In genomic region chr3:160677459-160677901, GRCh38 we compare ENCODE assay signal across 13 cellular contexts. TPM values are rescaled to one million over a fixed set of nuclear protein-coding genes. Genes with fewer than 3 reads are reported as not detected.
DNase-seq lines count a peak whose midpoint lies in the region; ATAC-seq, FAIRE-seq and TF ChIP-seq lines count a peak whose summit lies in the region.
"Had no signal": no experiment of that assay in that cellular context is flagged by ENCODE, and none has a peak within 500 bp of the region (broad histone marks: within the 10 kb centered on the region; RNA-seq: fewer than 3 reads in every experiment).

No MANE protein-coding gene starts in this region.

- no peak overlapping the region for H2AK5ac ChIP-seq in mesenchymal stem cell (ENCODE audit: low read length, severe bottlenecking)

- ATAC-seq in GM19035 (IDR thresholded peaks at IDR 0.05; ENCODE audit: unreplicated experiment) (no peak), left cardiac atrium (no peak)
- ATAC-seq: activated T-cell treated with anti-CD3 and anti-CD28 coated beads, Interleukin-2, amount 50 U/mL, for 72 hours had no signal

- H3K18ac ChIP-seq in mesenchymal stem cell (ENCODE audit: low read depth in 1 of 2, low read length in 2 of 2): no peak overlapping the region

- H3K9me3 ChIP-seq in HUES48 (ENCODE audit: control insufficient read depth, insufficient read depth, low read length) (no peaks in the 10 kb centered on the region), mesenchymal stem cell (ENCODE audit: control insufficient read depth, low read length) (no peaks in the 10 kb centered on the region), stomach (no peaks in the 10 kb centered on the region)
- H3K9me3 ChIP-seq: SK-N-SH had no signal

- H3K23ac ChIP-seq in mesenchymal stem cell (ENCODE audit: low read length in 2 of 2): no peak overlapping the region

- no peak overlapping the region for H2BK15ac ChIP-seq in mesenchymal stem cell (ENCODE audit: low read depth, poor library complexity, severe bottlenecking)

- no peak overlapping the region for H2BK12ac ChIP-seq in mesenchymal stem cell (ENCODE audit: low read length in 2 of 2)

- H3K36me3 ChIP-seq in HUES48 (ENCODE audit: control insufficient read depth, insufficient read depth, low read length) (no peaks in the 10 kb centered on the region), bronchial epithelial cell (ENCODE audit: control insufficient read depth, insufficient read depth, low read length) (no peaks in the 10 kb centered on the region), mesenchymal stem cell (ENCODE audit: control insufficient read depth in 1 of 2, insufficient read depth in 2 of 2, low read depth in 1 of 2, low read length in 2 of 2) (no peaks in the 10 kb centered on the region), stomach (no peaks in the 10 kb centered on the region)

- DNase-seq in bronchial epithelial cell (ENCODE audit: low read depth) (peak; percentile 39), mesenchymal stem cell (peak; percentile 19), stomach (no peak), SHP77 (lab: John Stamatoyannopoulos, UW) (no peak), NCI-H345 (lab: John Stamatoyannopoulos, UW) (no peak), left cardiac atrium (no peak)
- DNase-seq: activated CD4-positive, alpha-beta T cell treated with anti-CD3 and anti-CD28 coated beads for 36 hours; activated T-cell treated with anti-CD3 and anti-CD28 coated beads, Interleukin-2, amount 50 U/mL, for 72 hours; NCI-H510A treated with DMSO at 0.1 percent for 48 hours; SK-N-SH had no signal

- no peak overlapping the region for H2BK5ac ChIP-seq in mesenchymal stem cell (ENCODE audit: low read depth, low read length, poor library complexity, severe bottlenecking)

- 64% methylated on average over 4 of the region's 4 CpGs for WGBS in mesenchymal stem cell
- whole genome bisulfite sequencing in stomach, 5 donors: 18 to 47% (median 36%) methylated on average over 4 of the region's 4 CpGs

- peak overlapping the region; percentile 75 for H3K27ac ChIP-seq in HUES48 (ENCODE audit: low read depth, low read length)
- H3K27ac ChIP-seq in mesenchymal stem cell (ENCODE audit: low read length, poor library complexity, severe bottlenecking): no peak overlapping the region
- H3K27ac ChIP-seq in stomach: peak overlapping the region; percentile 71 to 84 (median 83)

- H3K4me1 ChIP-seq in HUES48 (ENCODE audit: control insufficient read depth, insufficient read depth, low read length): peaks cover 22% of the 10 kb centered on the region
- H3K4me1 ChIP-seq in mesenchymal stem cell (ENCODE audit: control insufficient read depth, insufficient read depth, low read depth, low read length): peaks cover 4% of the 10 kb centered on the region
- peaks cover 0 to 30% (median 6%) of the 10 kb centered on the region in 4 donors for H3K4me1 ChIP-seq in stomach

- intact Hi-C loops in stomach (cut with DNase I; ENCODE audit: low total_unique reads) (no loop called here), left cardiac atrium (cut with DNase I) (no loop called here)

- H4K8ac ChIP-seq in mesenchymal stem cell (ENCODE audit: low read length): no peak overlapping the region

- H3K79me1 ChIP-seq in mesenchymal stem cell (replicated peaks; ENCODE audit: low read length, poor library complexity, severe bottlenecking): no peaks in the 10 kb centered on the region

- no peak overlapping the region for H2BK120ac ChIP-seq in mesenchymal stem cell (ENCODE audit: low read depth, low read length)

- H3K14ac ChIP-seq in mesenchymal stem cell (ENCODE audit: low read length in 2 of 2): no peak overlapping the region

- H3K4me3 ChIP-seq in HUES48 (ENCODE audit: low read depth, low read length) (no peak overlapping the region), bronchial epithelial cell (ENCODE audit: low read depth, low read length) (no peak overlapping the region), mesenchymal stem cell (ENCODE audit: insufficient read depth in 1 of 2, low read depth in 1 of 2, low read length in 2 of 2) (no peak overlapping the region), stomach (peak overlapping the region; percentile 9 to 35 (median 29))

- no peak overlapping the region for H4K91ac ChIP-seq in mesenchymal stem cell (ENCODE audit: low read length)

- TF ChIP-seq CTCF in bronchial epithelial cell (IDR thresholded peaks at IDR 0.05; ENCODE audit: insufficient read depth, low read length, severe bottlenecking): no peak
- TF ChIP-seq CTCF in stomach (IDR thresholded peaks at IDR 0.05): no peak

- no peak overlapping the region for H3K4ac ChIP-seq in mesenchymal stem cell (ENCODE audit: low read depth in 1 of 2, low read length in 2 of 2)

- H3K9ac ChIP-seq in HUES48 (ENCODE audit: low read depth, low read length) (no peak overlapping the region; the same call in 1 of the 2 replicates), mesenchymal stem cell (ENCODE audit: low read length) (no peak overlapping the region)
- H3K9ac ChIP-seq: SK-N-SH had no signal

- no peak for FAIRE-seq in bronchial epithelial cell (lab: Jason Lieb, UNC)

- no peak overlapping the region for H2AFZ ChIP-seq in mesenchymal stem cell (ENCODE audit: low read depth, low read length)

- TF ChIP-seq POLR2A in stomach (IDR thresholded peaks at IDR 0.05): no peak

- H3K4me2 ChIP-seq in mesenchymal stem cell (ENCODE audit: low read length, poor library complexity, severe bottlenecking): no peak overlapping the region
- H3K4me2 ChIP-seq: SK-N-SH had no signal

- TF ChIP-seq EP300 in stomach (IDR thresholded peaks at IDR 0.05): no peak

- H3K27me3 ChIP-seq in HUES48 (ENCODE audit: control insufficient read depth, insufficient read depth, low read length) (no peaks in the 10 kb centered on the region), bronchial epithelial cell (ENCODE audit: control insufficient read depth, insufficient read depth, low read length) (no peaks in the 10 kb centered on the region), mesenchymal stem cell (ENCODE audit: control insufficient read depth in 1 of 2, insufficient read depth in 1 of 2, low read length in 2 of 2) (peaks cover 0 to 7% of the 10 kb centered on the region in 2 experiments), stomach (no peaks in the 10 kb centered on the region)

RNA-seq across cellular contexts. Expression of gene ARL14, which starts 0.5 kb away (rescaled TPM):
- total RNA-seq in bronchial epithelial cell (0.13 and 0.26 TPM in 2 replicates), stomach (10 to 100 TPM in 4 of 5 donors, 1 to 10 TPM in 1; 8.5 to 61.5 (median 19.4) TPM), left cardiac atrium (not detected)
- 0.03 TPM for polyA plus RNA-seq in mesenchymal stem cell (2013, experiment 1 of 2)
- not detected for polyA plus RNA-seq in mesenchymal stem cell (2013, experiment 2 of 2)
- polyA plus RNA-seq in stomach: 100 to 1,000 TPM in 1 of 3 donors, 10 to 100 TPM in 1, 1 to 10 TPM in 1; 4.3 to 181 (median 27.4) TPM
- total RNA-seq: activated CD4-positive, alpha-beta T cell treated with anti-CD3 and anti-CD28 coated beads for 36 hours; activated T-cell treated with anti-CD3 and anti-CD28 coated beads, Interleukin-2, amount 50 U/mL, for 72 hours; osteocyte had no signal
- polyA plus RNA-seq: SK-N-SH had no signal

Comparison
In these comparisons a context has a peak if more than half of its experiments do, and no peak if none do; other contexts are left out.
1. H3K4me3 ChIP-seq: peak in stomach (4 of 4); none in HUES48 (single experiment), bronchial epithelial cell (single experiment) and mesenchymal stem cell (0 of 2).
2. DNase-seq: peak in bronchial epithelial cell (single experiment) and mesenchymal stem cell (single experiment); none in stomach (single experiment), SHP77 (0 of 2), NCI-H345 (single experiment) and left cardiac atrium (single experiment).